In the genomic region with DNA sequence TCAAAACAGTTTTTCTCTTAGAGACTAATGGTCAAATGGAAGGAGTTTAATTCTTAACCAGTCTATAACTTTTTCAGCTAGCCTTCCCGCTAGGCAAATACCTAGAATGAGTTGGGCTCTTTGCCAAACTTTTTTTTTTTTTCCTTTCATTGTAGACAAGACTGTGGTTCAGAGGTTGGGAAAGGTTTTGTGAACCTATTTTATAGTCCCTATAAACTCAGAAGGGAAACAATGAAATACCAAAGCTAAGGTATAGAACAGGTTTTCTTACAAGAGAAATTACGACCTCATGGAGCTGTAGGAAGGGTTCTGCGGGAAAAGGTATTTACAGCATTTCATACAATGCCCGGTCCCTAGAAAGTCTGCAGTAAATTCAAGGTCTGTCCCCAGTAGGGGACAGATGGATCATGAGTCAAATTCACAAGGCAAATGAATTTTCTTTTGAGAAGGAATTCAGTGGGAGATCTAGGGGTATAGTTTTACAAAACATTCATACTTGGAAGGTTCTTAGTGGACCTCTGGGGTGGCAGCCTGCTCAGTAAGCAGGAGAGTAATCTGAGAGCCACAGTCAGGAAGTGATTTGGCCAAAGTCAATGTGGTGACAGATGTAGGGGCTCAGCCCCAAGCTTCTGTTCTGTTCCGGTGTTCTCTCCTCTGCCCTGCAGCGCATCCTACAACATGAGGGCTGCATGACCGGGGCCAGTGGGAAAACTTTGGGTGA, we compare ENCODE assay signal across 12 cellular contexts.
DNase-seq lines count a peak whose midpoint lies in the region; ATAC-seq, FAIRE-seq and TF ChIP-seq lines count a peak whose summit lies in the region.
"Had no signal": no experiment of that assay in that cellular context is flagged by ENCODE, and none has a peak within 500 bp of the region (broad histone marks: within the 10 kb centered on the region; RNA-seq: fewer than 3 reads in every experiment).

No MANE protein-coding gene starts in this region.

- peaks cover 68% of the 10 kb centered on the region for H3K4me1 ChIP-seq in A549
- H3K4me1 ChIP-seq in kidney (ENCODE audit: control insufficient read depth in 1 of 2, insufficient read depth in 1 of 2, low read depth in 1 of 2, low read length in 2 of 2) = peaks cover 7 to 11% of the 10 kb centered on the region in 2 donors
- peaks cover 6% of the 10 kb centered on the region for H3K4me1 ChIP-seq in ovary (ENCODE audit: insufficient read depth)
- H3K4me1 ChIP-seq: SJSA1 had no signal

- CTCF ChIA-PET in A549 (lab: Yijun Ruan, JAX) = interaction anchor here (2.0 to 3.4 kb wide), 2 partner anchors 15 to 61 kb away, joined by 6 to 13 read pairs; no protein-coding TSS in a partner anchor

- H3K27me3 ChIP-seq in ovary = no peaks in the 10 kb centered on the region
- H3K27me3 ChIP-seq: SJSA1 had no signal

- peak; percentile 32 to 61; a peak in 3 of 6 replicates for ATAC-seq in A549

- no peak for TF ChIP-seq RAD21 in A549 (conservative IDR thresholded peaks at IDR 0.05 in 1 of 2, IDR thresholded peaks at IDR 0.05 in 1 of 2)

- H3K36me3 Mint-ChIP-seq in activated T-helper 1 cell treated with anti-CD3 and anti-CD28 coated beads, Interleukin-12 subunit alpha, Interleukin-12 subunit beta, Interleukin-2, Interleukin-4 antibody, amounts not matched to agents 30 ng/mL and 10 ng/mL and 1 ng/mL, durations not matched to agents 14 hours and 24 hours and 36 hours (ENCODE audit: low read depth) = no peaks in the 10 kb centered on the region
- H3K36me3 Mint-ChIP-seq: activated naive CD8-positive, alpha-beta T cell had no signal

- peaks cover 4% of the 10 kb centered on the region for H3K27me3 Mint-ChIP-seq in activated T-helper 1 cell treated with anti-CD3 and anti-CD28 coated beads, Interleukin-12 subunit alpha, Interleukin-12 subunit beta, Interleukin-2, Interleukin-4 antibody, amounts not matched to agents 30 ng/mL and 10 ng/mL and 1 ng/mL, durations not matched to agents 14 hours and 24 hours and 36 hours (ENCODE audit: insufficient read depth)

- no peaks in the 10 kb centered on the region for H3K9me3 ChIP-seq in A549
- H3K9me3 ChIP-seq in kidney (ENCODE audit: control insufficient read depth in 1 of 2, low read length in 2 of 2) = no peaks in the 10 kb centered on the region
- H3K9me3 ChIP-seq in ovary = no peaks in the 10 kb centered on the region
- H3K9me3 ChIP-seq: SJSA1 had no signal

- no peak for DNase-seq in A549 (ENCODE audit: low read depth in 1 of 2, low spot score in 1 of 2)
- peak; percentile 49 for DNase-seq in LHCN-M2 (ENCODE audit: low read depth)
- no peak for DNase-seq in kidney
- DNase-seq in midbrain (lab: John Stamatoyannopoulos, UW) = no peak
- DNase-seq in activated T-helper 1 cell treated with anti-CD3 and anti-CD28 coated beads, Interleukin-12 subunit alpha, Interleukin-12 subunit beta, Interleukin-2, Interleukin-4 antibody, amounts not matched to agents 30 ng/mL and 10 ng/mL and 1 ng/mL, durations not matched to agents 14 hours and 24 hours and 36 hours (ENCODE audit: low spot score) = no peak
- DNase-seq in ovary = no peak
- no peak for DNase-seq in GM20000 (ENCODE audit: low spot score)
- DNase-seq: activated CD4-positive, alpha-beta T cell treated with anti-CD3 and anti-CD28 coated beads, Interleukin-2, amount 10 ng/mL, durations not matched to agents 7 days and 5 days; endodermal cell had no signal

- H3K27ac ChIP-seq in A549 = peak overlapping the region; percentile 67 to 82
- peak overlapping the region; percentile 63 for H3K27ac ChIP-seq in VCaP
- peak overlapping the region; percentile 46 to 71 for H3K27ac ChIP-seq in kidney (ENCODE audit: low read depth in 2 of 2, low read length in 2 of 2)
- no peak overlapping the region for H3K27ac ChIP-seq in ovary
- H3K27ac ChIP-seq: SJSA1 had no signal

- peak overlapping the region; percentile 46 for H3K4me2 ChIP-seq in A549

- H3K36me3 ChIP-seq in kidney (ENCODE audit: control insufficient read depth in 1 of 2, insufficient read depth in 2 of 2, low read length in 2 of 2) (no peaks in the 10 kb centered on the region), ovary (no peaks in the 10 kb centered on the region)
- H3K36me3 ChIP-seq: SJSA1 had no signal

- no peak for TF ChIP-seq EP300 in A549 (IDR thresholded peaks at IDR 0.05)
- TF ChIP-seq EP300 in ovary (IDR thresholded peaks at IDR 0.05) = no peak

- no peaks in the 10 kb centered on the region for H3K9me3 Mint-ChIP-seq in activated T-helper 1 cell treated with anti-CD3 and anti-CD28 coated beads, Interleukin-12 subunit alpha, Interleukin-12 subunit beta, Interleukin-2, Interleukin-4 antibody, amounts not matched to agents 30 ng/mL and 10 ng/mL and 1 ng/mL, durations not matched to agents 14 hours and 24 hours and 36 hours
- H3K9me3 Mint-ChIP-seq: activated CD4-positive, alpha-beta T cell treated with anti-CD3 and anti-CD28 coated beads, Interleukin-2, amount 10 ng/mL, durations not matched to agents 7 days and 5 days; endodermal cell had no signal

- POLR2A ChIA-PET in A549 (lab: Yijun Ruan, JAX) = no interaction called here

- no peak overlapping the region for H3K9ac ChIP-seq in kidney (ENCODE audit: low read length in 2 of 2)

- no peak for FAIRE-seq in A549 (lab: Jason Lieb, UNC)
- FAIRE-seq in kidney (lab: Jason Lieb, UNC) = peak; percentile 95

- 68% methylated on average over 7 of the region's 7 CpGs for WGBS in A549 (ENCODE audit: missing lambda C conversion rate)
- 88 to 90% (median 90%) methylated on average over 7 of the region's 7 CpGs for WGBS in ovary, 3 donors

- H3K4me3 ChIP-seq in A549 (no peak overlapping the region), kidney (ENCODE audit: low read length in 2 of 2) (no peak overlapping the region), ovary (no peak overlapping the region)
- H3K4me3 ChIP-seq: SJSA1 had no signal

- intact Hi-C loops in kidney (cut with DNase I) = no loop called here
- intact Hi-C loops in activated T-helper 1 cell treated with anti-CD3 and anti-CD28 coated beads, Interleukin-12 subunit alpha, Interleukin-12 subunit beta, Interleukin-2, Interleukin-4 antibody, amounts not matched to agents 30 ng/mL and 10 ng/mL and 1 ng/mL, durations not matched to agents 14 hours and 24 hours and 36 hours (cut with micrococcal nuclease) = no loop called here
- intact Hi-C loops in ovary (cut with DNase I) = no loop called here

- H3K4me1 Mint-ChIP-seq in activated T-helper 1 cell treated with anti-CD3 and anti-CD28 coated beads, Interleukin-12 subunit alpha, Interleukin-12 subunit beta, Interleukin-2, Interleukin-4 antibody, amounts not matched to agents 30 ng/mL and 10 ng/mL and 1 ng/mL, durations not matched to agents 14 hours and 24 hours and 36 hours (ENCODE audit: low read depth) = no peaks in the 10 kb centered on the region
- H3K4me1 Mint-ChIP-seq: activated CD4-positive, alpha-beta T cell treated with anti-CD3 and anti-CD28 coated beads, Interleukin-2, amount 10 ng/mL, durations not matched to agents 7 days and 5 days had no signal

- no peak overlapping the region for H3K4me3 Mint-ChIP-seq in activated T-helper 1 cell treated with anti-CD3 and anti-CD28 coated beads, Interleukin-12 subunit alpha, Interleukin-12 subunit beta, Interleukin-2, Interleukin-4 antibody, amounts not matched to agents 30 ng/mL and 10 ng/mL and 1 ng/mL, durations not matched to agents 14 hours and 24 hours and 36 hours
- H3K4me3 Mint-ChIP-seq: activated CD4-positive, alpha-beta T cell treated with anti-CD3 and anti-CD28 coated beads, Interleukin-2, amount 10 ng/mL, durations not matched to agents 7 days and 5 days; activated naive CD8-positive, alpha-beta T cell; endodermal cell had no signal

- H3K27ac Mint-ChIP-seq in activated T-helper 1 cell treated with anti-CD3 and anti-CD28 coated beads, Interleukin-12 subunit alpha, Interleukin-12 subunit beta, Interleukin-2, Interleukin-4 antibody, amounts not matched to agents 30 ng/mL and 10 ng/mL and 1 ng/mL, durations not matched to agents 14 hours and 24 hours and 36 hours = no peak overlapping the region
- H3K27ac Mint-ChIP-seq: activated CD4-positive, alpha-beta T cell treated with anti-CD3 and anti-CD28 coated beads, Interleukin-2, amount 10 ng/mL, durations not matched to agents 7 days and 5 days; activated naive CD8-positive, alpha-beta T cell; endodermal cell had no signal

- TF ChIP-seq POLR2A in A549 (IDR thresholded peaks at IDR 0.05; ENCODE audit: low read length) (no peak), ovary (IDR thresholded peaks at IDR 0.05) (no peak)

- TF ChIP-seq CTCF in A549 (IDR thresholded peaks at IDR 0.05) (no peak), VCaP (conservative IDR thresholded peaks at IDR 0.05) (no peak), kidney (IDR thresholded peaks at IDR 0.05; ENCODE audit: borderline replicate concordance, extremely low read depth, insufficient read depth) (no peak), ovary (IDR thresholded peaks at IDR 0.05) (no peak), GM20000 (IDR thresholded peaks at IDR 0.05; ENCODE audit: extremely low read depth, missing control alignments) (no peak)

TF ChIP-seq in A549, 52 proteins besides CTCF, POLR2A, EP300 and RAD21:
- TF ChIP-seq HOXA7 (CRISPR knock-in tag; IDR thresholded peaks at IDR 0.05) (no peak), NPAS2 (CRISPR knock-in tag; IDR thresholded peaks at IDR 0.05; ENCODE audit: borderline replicate concordance) (no peak), FOXS1 (CRISPR knock-in tag; IDR thresholded peaks at IDR 0.05) (no peak), POLR2AphosphoS2 (conservative IDR thresholded peaks at IDR 0.05; ENCODE audit: low read length) (no peak), MYC (IDR thresholded peaks at IDR 0.05; ENCODE audit: borderline replicate concordance, low read length) (no peak), RARB (CRISPR knock-in tag; IDR thresholded peaks at IDR 0.05) (no peak), HOXB5 (CRISPR knock-in tag; IDR thresholded peaks at IDR 0.05) (no peak)

Comparison
In these comparisons a context has a peak if more than half of its experiments do, and no peak if none do; other contexts are left out.
1. H3K27ac ChIP-seq: peak in A549 (2 of 2), VCaP (single experiment) and kidney (2 of 2); none in ovary (0 of 2).